18 cellular contexts compared by ENCODE assay signal in genomic region chr1:186306533-186306932, GRCh38. TPM values are rescaled to one million over a fixed set of nuclear protein-coding genes. Genes with fewer than 3 reads are reported as not detected.
"Had no signal": no experiment of that assay in that cellular context is flagged by ENCODE, and none has a peak within 500 bp of the region (broad histone marks: within the 10 kb centered on the region; RNA-seq: fewer than 3 reads in every experiment).

No MANE protein-coding gene starts in this region.

- ATAC-seq: body of pancreas; gastroesophageal sphincter; left lung; right cardiac atrium; stimulated activated effector memory CD8-positive, alpha-beta T cell treated with anti-CD3 and anti-CD28 coated beads, Interleukin-12 subunit alpha, Interleukin-12 subunit beta, amount 100 ng/mL, for 72 hours had no signal

- H3K4me3 Mint-ChIP-seq: nephron; stimulated activated effector memory CD8-positive, alpha-beta T cell treated with anti-CD3 and anti-CD28 coated beads, Interleukin-12 subunit alpha, Interleukin-12 subunit beta, amount 100 ng/mL, for 72 hours had no signal

- H3K27me3 ChIP-seq: body of pancreas, gastroesophageal sphincter, left lung, SJSA1, upper lobe of left lung had no signal

- H3K27me3 Mint-ChIP-seq: progenitor cell of endocrine pancreas had no signal

- H3K9me3 Mint-ChIP-seq: nephron; stimulated activated effector memory CD8-positive, alpha-beta T cell treated with anti-CD3 and anti-CD28 coated beads, Interleukin-12 subunit alpha, Interleukin-12 subunit beta, amount 100 ng/mL, for 72 hours had no signal

- H3K4me3 ChIP-seq: body of pancreas, gastroesophageal sphincter, left lung, SJSA1, smooth muscle cell, upper lobe of left lung had no signal

- H3K4me1 ChIP-seq: body of pancreas, left lung, SJSA1, upper lobe of left lung had no signal

- H3K27ac Mint-ChIP-seq: nephron; progenitor cell of endocrine pancreas; stimulated activated effector memory CD8-positive, alpha-beta T cell treated with anti-CD3 and anti-CD28 coated beads, Interleukin-12 subunit alpha, Interleukin-12 subunit beta, amount 100 ng/mL, for 72 hours had no signal

- H3K4me1 Mint-ChIP-seq: nephron had no signal

- H3K9me3 ChIP-seq: body of pancreas, gastroesophageal sphincter, left lung, SJSA1, upper lobe of left lung had no signal

- DNase-seq: activated CD4-positive, alpha-beta T cell treated with anti-CD3 and anti-CD28 coated beads for 1 hour; body of pancreas; central memory CD4-positive, alpha-beta T cell; cortex of kidney; effector CD8-positive, alpha-beta T cell; left lung; occipital lobe; substantia nigra; SW 1271; T1000 had no signal

- H3K27ac ChIP-seq: body of pancreas, gastroesophageal sphincter, left lung, SJSA1, upper lobe of left lung had no signal

RNA-seq across cellular contexts. Expression of gene PRG4, which starts 10.5 kb away (rescaled TPM):
- total RNA-seq: progenitor cell of endocrine pancreas, SJSA1, smooth muscle cell had no signal
- polyA plus RNA-seq: smooth muscle cell had no signal
